Comparison of ENCODE assay signal across 20 cellular contexts in genomic region chr3:57659004-57659672, GRCh38. TPM values are rescaled to one million over a fixed set of nuclear protein-coding genes. Genes with fewer than 3 reads are reported as not detected.
A peak's percentile ranks its signal among the peaks of the same experiment; 100 is the strongest.
DNase-seq lines count a peak whose midpoint lies in the region; ATAC-seq and TF ChIP-seq lines count a peak whose summit lies in the region.
"Had no signal": no experiment of that assay in that cellular context is flagged by ENCODE, and none has a peak within 500 bp of the region (broad histone marks: within the 10 kb centered on the region; RNA-seq: fewer than 3 reads in every experiment).

No MANE protein-coding gene starts in this region.

- peaks cover 40% of the 10 kb centered on the region for H3K36me3 ChIP-seq in adipocyte (ENCODE audit: control insufficient read depth, insufficient read depth, low read length, severe bottlenecking)

- no peaks in the 10 kb centered on the region for H3K27me3 Mint-ChIP-seq in activated naive CD8-positive, alpha-beta T cell
- H3K27me3 Mint-ChIP-seq in activated naive CD8-positive, alpha-beta T cell treated with anti-CD3 and anti-CD28 coated beads, Interleukin-2, amount 50 U/mL, for 24 hours = no peaks in the 10 kb centered on the region
- H3K27me3 Mint-ChIP-seq in stimulated activated memory B cell treated with anti-CD40 and anti-IgM and Interleukin-4, amounts not matched to agents 10 μg/mL and 1 μg/mL and 100 μg/mL, for 72 hours = no peaks in the 10 kb centered on the region
- H3K27me3 Mint-ChIP-seq: naive thymus-derived CD8-positive, alpha-beta T cell had no signal

- H3K4me1 ChIP-seq in adipocyte (ENCODE audit: control insufficient read depth, insufficient read depth, low read length) = peaks cover 20% of the 10 kb centered on the region
- H3K4me1 ChIP-seq: Caco-2 had no signal

- H3K36me3 Mint-ChIP-seq in activated naive CD8-positive, alpha-beta T cell = peaks cover 4% of the 10 kb centered on the region
- peaks cover 16% of the 10 kb centered on the region for H3K36me3 Mint-ChIP-seq in activated naive CD8-positive, alpha-beta T cell treated with anti-CD3 and anti-CD28 coated beads, Interleukin-2, amount 50 U/mL, for 24 hours (ENCODE audit: low read depth)
- peaks cover 31% of the 10 kb centered on the region for H3K36me3 Mint-ChIP-seq in stimulated activated memory B cell treated with anti-CD40 and anti-IgM and Interleukin-4, amounts not matched to agents 10 μg/mL and 1 μg/mL and 100 μg/mL, for 72 hours

- peaks cover 11% of the 10 kb centered on the region for H3K4me1 Mint-ChIP-seq in activated naive CD8-positive, alpha-beta T cell (ENCODE audit: low read depth)
- peaks cover 6% of the 10 kb centered on the region for H3K4me1 Mint-ChIP-seq in activated naive CD8-positive, alpha-beta T cell treated with anti-CD3 and anti-CD28 coated beads, Interleukin-2, amount 50 U/mL, for 24 hours
- H3K4me1 Mint-ChIP-seq in stimulated activated memory B cell treated with anti-CD40 and anti-IgM and Interleukin-4, amounts not matched to agents 10 μg/mL and 1 μg/mL and 100 μg/mL, for 72 hours = no peaks in the 10 kb centered on the region

- no peak overlapping the region for H3K4me3 Mint-ChIP-seq in activated naive CD8-positive, alpha-beta T cell
- no peak overlapping the region for H3K4me3 Mint-ChIP-seq in activated naive CD8-positive, alpha-beta T cell treated with anti-CD3 and anti-CD28 coated beads, Interleukin-2, amount 50 U/mL, for 24 hours
- H3K4me3 Mint-ChIP-seq in stimulated activated memory B cell treated with anti-CD40 and anti-IgM and Interleukin-4, amounts not matched to agents 10 μg/mL and 1 μg/mL and 100 μg/mL, for 72 hours = no peak overlapping the region
- H3K4me3 Mint-ChIP-seq: naive thymus-derived CD8-positive, alpha-beta T cell had no signal

- no peak for TF ChIP-seq CTCF in fibroblast of villous mesenchyme (IDR thresholded peaks at IDR 0.05; ENCODE audit: insufficient read depth, low read depth, low read length)

- no peak for ATAC-seq in activated naive CD8-positive, alpha-beta T cell treated with anti-CD3 and anti-CD28 coated beads, Interleukin-2, amount 50 U/mL, for 24 hours
- no peak for ATAC-seq in stimulated activated memory B cell treated with anti-CD40 and anti-IgM and Interleukin-4, amounts not matched to agents 10 μg/mL and 1 μg/mL and 100 μg/mL, for 72 hours
- ATAC-seq: left colon; naive thymus-derived CD8-positive, alpha-beta T cell had no signal

- no peak overlapping the region for H3K9ac ChIP-seq in adipocyte (ENCODE audit: low read length)

- no peaks in the 10 kb centered on the region for H3K27me3 ChIP-seq in adipocyte (replicated peaks; ENCODE audit: control insufficient read depth, insufficient read depth, low read length)
- H3K27me3 ChIP-seq: cardiac muscle cell had no signal

- no peak overlapping the region for H3K4me3 ChIP-seq in adipocyte (ENCODE audit: low read length)
- H3K4me3 ChIP-seq in fibroblast of villous mesenchyme (ENCODE audit: low read depth, low read length) = no peak overlapping the region
- H3K4me3 ChIP-seq: cardiac muscle cell had no signal

- peak overlapping the region; percentile 68 for H3K27ac Mint-ChIP-seq in activated naive CD8-positive, alpha-beta T cell
- no peak overlapping the region for H3K27ac Mint-ChIP-seq in activated naive CD8-positive, alpha-beta T cell treated with anti-CD3 and anti-CD28 coated beads, Interleukin-2, amount 50 U/mL, for 24 hours
- peak overlapping the region; percentile 54 for H3K27ac Mint-ChIP-seq in stimulated activated memory B cell treated with anti-CD40 and anti-IgM and Interleukin-4, amounts not matched to agents 10 μg/mL and 1 μg/mL and 100 μg/mL, for 72 hours

- no peak for DNase-seq in activated naive CD8-positive, alpha-beta T cell treated with anti-CD3 and anti-CD28 coated beads, Interleukin-2, amount 50 U/mL, for 24 hours
- DNase-seq in adipocyte (ENCODE audit: low read depth) (peak; percentile 7), fibroblast of villous mesenchyme (ENCODE audit: low read depth) (peak; percentile 6), NCI-H146 treated with DMSO at 0.1 percent for 48 hours (lab: John Stamatoyannopoulos, UW; ENCODE audit: unreplicated experiment) (no peak), 8988T (no peak)
- DNase-seq in activated T-cell treated with anti-CD3 and anti-CD28 coated beads, Interleukin-2, amount 50 U/mL, for 48 hours = no peak
- DNase-seq: ACHN; activated CD4-positive, alpha-beta T cell treated with anti-CD3 and anti-CD28 coated beads for 48 hours; activated effector memory CD4-positive, alpha-beta T cell treated with Interleukin-2 at 50 U/mL for 16 hours; Caco-2; GDM1; left colon; naive thymus-derived CD8-positive, alpha-beta T cell; NCI-H2029 treated with DMSO at 0.1 percent for 48 hours; NCI-H748 treated with DMSO at 0.1 percent for 48 hours; stimulated activated CD4-positive, alpha-beta T cell treated with anti-CD3 and anti-CD28 coated beads, Interleukin-2, amount 100 ng/mL, for 48 hours; T-helper 9 cell had no signal

- no peaks in the 10 kb centered on the region for H3K9me3 Mint-ChIP-seq in activated naive CD8-positive, alpha-beta T cell (ENCODE audit: low read depth)
- no peaks in the 10 kb centered on the region for H3K9me3 Mint-ChIP-seq in activated naive CD8-positive, alpha-beta T cell treated with anti-CD3 and anti-CD28 coated beads, Interleukin-2, amount 50 U/mL, for 24 hours
- no peaks in the 10 kb centered on the region for H3K9me3 Mint-ChIP-seq in stimulated activated memory B cell treated with anti-CD40 and anti-IgM and Interleukin-4, amounts not matched to agents 10 μg/mL and 1 μg/mL and 100 μg/mL, for 72 hours
- H3K9me3 Mint-ChIP-seq: naive thymus-derived CD8-positive, alpha-beta T cell had no signal

- H3K9me3 ChIP-seq in adipocyte (ENCODE audit: control insufficient read depth, low read length) = no peaks in the 10 kb centered on the region
- H3K9me3 ChIP-seq: Caco-2 had no signal

RNA-seq across cellular contexts. Expression of gene DENND6A, which starts 33.7 kb away (rescaled TPM):
- 23.2 and 33.2 TPM in 2 replicates for total RNA-seq in fibroblast of villous mesenchyme

Comparison
In these comparisons a context has a peak if more than half of its experiments do, and no peak if none do; other contexts are left out.
1. DNase-seq: peak in adipocyte (single experiment) and fibroblast of villous mesenchyme (single experiment); none in activated naive CD8-positive, alpha-beta T cell treated with anti-CD3 and anti-CD28 coated beads, Interleukin-2, amount 50 U/mL, for 24 hours (single experiment), NCI-H146 treated with DMSO at 0.1 percent for 48 hours (single experiment), 8988T (single experiment) and activated T-cell treated with anti-CD3 and anti-CD28 coated beads, Interleukin-2, amount 50 U/mL, for 48 hours (0 of 2).